Comparison of ENCODE assay signal across 8 cellular contexts in the genomic region with DNA sequence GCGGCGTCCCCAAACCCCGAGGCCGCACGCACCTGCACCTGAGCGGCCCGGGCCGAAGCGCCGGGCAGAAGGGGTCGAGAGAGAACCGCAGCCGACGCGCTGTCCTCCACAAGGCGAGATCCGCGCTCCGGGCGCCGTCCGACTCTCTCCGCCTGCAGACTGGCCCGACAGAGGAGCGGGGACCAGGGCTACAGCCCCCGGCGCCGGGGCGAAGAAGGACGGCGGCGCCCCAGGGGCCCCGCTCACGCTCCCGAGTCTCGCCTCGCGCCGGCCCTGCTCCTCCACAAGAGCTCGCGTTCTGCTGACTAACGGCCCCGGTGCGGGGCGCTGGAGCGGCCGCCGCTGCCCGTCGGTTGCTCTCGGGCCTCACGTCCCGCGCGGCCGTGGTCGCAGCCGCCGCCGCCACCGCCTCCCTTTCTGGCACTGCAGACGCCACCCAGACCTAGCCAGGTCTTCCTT. TPM values are rescaled to one million over a fixed set of nuclear protein-coding genes. Genes with fewer than 3 reads are reported as not detected.
DNase-seq lines count a peak whose midpoint lies in the region; ATAC-seq, FAIRE-seq and TF ChIP-seq lines count a peak whose summit lies in the region.

No MANE protein-coding gene starts in this region.

- H3K36me3 ChIP-seq in heart right ventricle, result peaks cover 0 to 9% (median 0%) of the 10 kb centered on the region in 9 donors

- H3K27me3 Mint-ChIP-seq in WTC11 (ENCODE audit: low read depth), result no peaks in the 10 kb centered on the region

- peaks cover 0 to 58% (median 43%) of the 10 kb centered on the region in 9 donors for H3K4me1 ChIP-seq in heart right ventricle

- CTCF ChIA-PET in AG04449 (lab: Yijun Ruan, JAX), result interaction anchor here (1.1 to 1.5 kb wide), 4 partner anchors 15 to 114 kb away, joined by 3 to 5 read pairs (median 4); no protein-coding TSS in a partner anchor
- CTCF ChIA-PET in WTC11 (lab: Charles Lee), result interaction anchor here (0.8 to 2.1 kb wide), 9 partner anchors 10 to 129 kb away, joined by 3 to 12 read pairs (median 5); no protein-coding TSS in a partner anchor

- intact Hi-C loops in heart right ventricle (cut with DNase I), result loop anchor here in 7 of 10 donors (5.0 to 10.0 kb wide), 6 partner anchors 74 to 454 kb away; a partner anchor contains a TSS

- H3K9me3 ChIP-seq in heart right ventricle, result no peaks in the 10 kb centered on the region

- peak overlapping the region; percentile 89 for H3K4me3 ChIP-seq in AG04449 (ENCODE audit: low read depth, low read length)
- H3K4me3 ChIP-seq in heart right ventricle, result peak overlapping the region; percentile 64 to 99 (median 94)
- H3K4me3 ChIP-seq in skin epidermis, result peak overlapping the region; percentile 69 to 98 (median 91)

- DNase-seq in AG04449 (ENCODE audit: low read depth, low spot score) (no peak), WTC11 (ENCODE audit: low spot score) (no peak), heart right ventricle (no peak), HTR-8/SVneo (ENCODE audit: insufficient read length, low spot score) (no peak)

- ATAC-seq in GM18909 (IDR thresholded peaks at IDR 0.05; ENCODE audit: poor library complexity, unreplicated experiment), result peak; percentile 15
- ATAC-seq in HG03103 (IDR thresholded peaks at IDR 0.05; ENCODE audit: low read depth, unreplicated experiment), result peak; percentile 3
- no peak for ATAC-seq in WTC11
- peak in 7 of 8 donors; percentile 4 to 53 (median 22) for ATAC-seq in heart right ventricle
- no peak for ATAC-seq in esophagus mucosa

- H3K27me3 ChIP-seq in heart right ventricle, result no peaks in the 10 kb centered on the region

- peak overlapping the region; percentile 100 for H3K4me3 Mint-ChIP-seq in WTC11

- H3K27ac ChIP-seq in heart right ventricle (peak overlapping the region; percentile 82 to 98 (median 94)), skin epidermis (peak overlapping the region; percentile 61 to 98 (median 91))

- no peaks in the 10 kb centered on the region for H3K9me3 Mint-ChIP-seq in WTC11

- FAIRE-seq in HTR-8/SVneo (lab: Jason Lieb, UNC), result no peak

- POLR2A ChIA-PET in AG04449 (lab: Yijun Ruan, JAX) (interaction anchor here (0.8 to 1.8 kb wide), 11 partner anchors 9 to 114 kb away, joined by 3 to 15 read pairs (median 6); no protein-coding TSS in a partner anchor), WTC11 (lab: Charles Lee) (interaction anchor here (0.9 to 1.5 kb wide), 16 partner anchors 9 to 143 kb away, joined by 3 to 18 read pairs (median 3); no protein-coding TSS in a partner anchor)

- 0% methylated on average over 54 to 62 of the region's 62 CpGs for WGBS in heart right ventricle, 2 donors

- TF ChIP-seq CTCF in AG04449 (IDR thresholded peaks at IDR 0.05; ENCODE audit: insufficient read depth, low read length, missing control alignments) (no peak), WTC11 (IDR thresholded peaks at IDR 0.05) (no peak), heart right ventricle (IDR thresholded peaks at IDR 0.05) (no peak)

- H3K27ac Mint-ChIP-seq in WTC11, result peak overlapping the region; percentile 100

- peaks cover 60% of the 10 kb centered on the region for H3K4me1 Mint-ChIP-seq in WTC11

- H3K36me3 Mint-ChIP-seq in WTC11, result peaks cover 10% of the 10 kb centered on the region

TF ChIP-seq in WTC11, 78 proteins besides CTCF, POLR2A, EP300 and RAD21:
- TF ChIP-seq FOXK1 (CRISPR knock-in tag; IDR thresholded peaks at IDR 0.05) (no peak), NR1H2 (CRISPR knock-in tag; IDR thresholded peaks at IDR 0.05) (no peak), MYBL2 (CRISPR knock-in tag; IDR thresholded peaks at IDR 0.05) (0 out of 2 replicates have a peak, but pooled peaks have one; percentile 20), ESRRA (CRISPR knock-in tag; IDR thresholded peaks at IDR 0.05; ENCODE audit: borderline replicate concordance) (0 out of 2 replicates have a peak, but pooled peaks have one; percentile 2), FOXP1 (CRISPR knock-in tag; IDR thresholded peaks at IDR 0.05; ENCODE audit: borderline replicate concordance) (0 out of 2 replicates have a peak, but pooled peaks have one; percentile 50), ATF1 (CRISPR knock-in tag; IDR thresholded peaks at IDR 0.05) (no peak)
- TF ChIP-seq, protein P1, sequence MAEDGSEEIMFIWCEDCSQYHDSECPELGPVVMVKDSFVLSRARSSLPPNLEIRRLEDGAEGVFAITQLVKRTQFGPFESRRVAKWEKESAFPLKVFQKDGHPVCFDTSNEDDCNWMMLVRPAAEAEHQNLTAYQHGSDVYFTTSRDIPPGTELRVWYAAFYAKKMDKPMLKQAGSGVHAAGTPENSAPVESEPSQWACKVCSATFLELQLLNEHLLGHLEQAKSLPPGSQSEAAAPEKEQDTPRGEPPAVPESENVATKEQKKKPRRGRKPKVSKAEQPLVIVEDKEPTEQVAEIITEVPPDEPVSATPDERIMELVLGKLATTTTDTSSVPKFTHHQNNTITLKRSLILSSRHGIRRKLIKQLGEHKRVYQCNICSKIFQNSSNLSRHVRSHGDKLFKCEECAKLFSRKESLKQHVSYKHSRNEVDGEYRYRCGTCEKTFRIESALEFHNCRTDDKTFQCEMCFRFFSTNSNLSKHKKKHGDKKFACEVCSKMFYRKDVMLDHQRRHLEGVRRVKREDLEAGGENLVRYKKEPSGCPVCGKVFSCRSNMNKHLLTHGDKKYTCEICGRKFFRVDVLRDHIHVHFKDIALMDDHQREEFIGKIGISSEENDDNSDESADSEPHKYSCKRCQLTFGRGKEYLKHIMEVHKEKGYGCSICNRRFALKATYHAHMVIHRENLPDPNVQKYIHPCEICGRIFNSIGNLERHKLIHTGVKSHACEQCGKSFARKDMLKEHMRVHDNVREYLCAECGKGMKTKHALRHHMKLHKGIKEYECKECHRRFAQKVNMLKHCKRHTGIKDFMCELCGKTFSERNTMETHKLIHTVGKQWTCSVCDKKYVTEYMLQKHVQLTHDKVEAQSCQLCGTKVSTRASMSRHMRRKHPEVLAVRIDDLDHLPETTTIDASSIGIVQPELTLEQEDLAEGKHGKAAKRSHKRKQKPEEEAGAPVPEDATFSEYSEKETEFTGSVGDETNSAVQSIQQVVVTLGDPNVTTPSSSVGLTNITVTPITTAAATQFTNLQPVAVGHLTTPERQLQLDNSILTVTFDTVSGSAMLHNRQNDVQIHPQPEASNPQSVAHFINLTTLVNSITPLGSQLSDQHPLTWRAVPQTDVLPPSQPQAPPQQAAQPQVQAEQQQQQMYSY (CRISPR knock-in tag; IDR thresholded peaks at IDR 0.05), result no peak
- TF ChIP-seq, protein P2, sequence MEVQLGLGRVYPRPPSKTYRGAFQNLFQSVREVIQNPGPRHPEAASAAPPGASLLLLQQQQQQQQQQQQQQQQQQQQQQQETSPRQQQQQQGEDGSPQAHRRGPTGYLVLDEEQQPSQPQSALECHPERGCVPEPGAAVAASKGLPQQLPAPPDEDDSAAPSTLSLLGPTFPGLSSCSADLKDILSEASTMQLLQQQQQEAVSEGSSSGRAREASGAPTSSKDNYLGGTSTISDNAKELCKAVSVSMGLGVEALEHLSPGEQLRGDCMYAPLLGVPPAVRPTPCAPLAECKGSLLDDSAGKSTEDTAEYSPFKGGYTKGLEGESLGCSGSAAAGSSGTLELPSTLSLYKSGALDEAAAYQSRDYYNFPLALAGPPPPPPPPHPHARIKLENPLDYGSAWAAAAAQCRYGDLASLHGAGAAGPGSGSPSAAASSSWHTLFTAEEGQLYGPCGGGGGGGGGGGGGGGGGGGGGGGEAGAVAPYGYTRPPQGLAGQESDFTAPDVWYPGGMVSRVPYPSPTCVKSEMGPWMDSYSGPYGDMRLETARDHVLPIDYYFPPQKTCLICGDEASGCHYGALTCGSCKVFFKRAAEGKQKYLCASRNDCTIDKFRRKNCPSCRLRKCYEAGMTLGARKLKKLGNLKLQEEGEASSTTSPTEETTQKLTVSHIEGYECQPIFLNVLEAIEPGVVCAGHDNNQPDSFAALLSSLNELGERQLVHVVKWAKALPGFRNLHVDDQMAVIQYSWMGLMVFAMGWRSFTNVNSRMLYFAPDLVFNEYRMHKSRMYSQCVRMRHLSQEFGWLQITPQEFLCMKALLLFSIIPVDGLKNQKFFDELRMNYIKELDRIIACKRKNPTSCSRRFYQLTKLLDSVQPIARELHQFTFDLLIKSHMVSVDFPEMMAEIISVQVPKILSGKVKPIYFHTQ (CRISPR knock-in tag; IDR thresholded peaks at IDR 0.05), result no peak
- TF ChIP-seq, protein P3, sequence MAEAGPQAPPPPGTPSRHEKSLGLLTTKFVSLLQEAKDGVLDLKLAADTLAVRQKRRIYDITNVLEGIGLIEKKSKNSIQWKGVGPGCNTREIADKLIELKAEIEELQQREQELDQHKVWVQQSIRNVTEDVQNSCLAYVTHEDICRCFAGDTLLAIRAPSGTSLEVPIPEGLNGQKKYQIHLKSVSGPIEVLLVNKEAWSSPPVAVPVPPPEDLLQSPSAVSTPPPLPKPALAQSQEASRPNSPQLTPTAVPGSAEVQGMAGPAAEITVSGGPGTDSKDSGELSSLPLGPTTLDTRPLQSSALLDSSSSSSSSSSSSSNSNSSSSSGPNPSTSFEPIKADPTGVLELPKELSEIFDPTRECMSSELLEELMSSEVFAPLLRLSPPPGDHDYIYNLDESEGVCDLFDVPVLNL (CRISPR knock-in tag; IDR thresholded peaks at IDR 0.05; ENCODE audit: borderline replicate concordance, low read depth), result no peak

RNA-seq across cellular contexts. Expression of a gene that starts 0.4 kb away (rescaled TPM):
- total RNA-seq in WTC11 (2021) (55.0 to 59.9 TPM (median 56.6 TPM) in 3 replicates), heart right ventricle (10 to 100 TPM in 4 of 10 donors, 1 to 10 TPM in 6; 8.5 to 14.8 (median 9.7) TPM), esophagus mucosa (13.4 TPM)
- polyA plus RNA-seq in heart right ventricle, result 1 to 10 TPM; 2.6 to 5.1 TPM

RNA-seq across cellular contexts. Expression of a gene that starts 0.8 kb away (rescaled TPM):
- total RNA-seq in WTC11 (2021) (13.2 to 20.2 TPM (median 15.2 TPM) in 3 replicates), heart right ventricle (1 to 10 TPM; 3.8 to 8.5 (median 6.1) TPM), esophagus mucosa (10.6 TPM)
- polyA plus RNA-seq in heart right ventricle, result 1 to 10 TPM; 5.7 to 7.2 TPM

Comparison
In these comparisons a context has a peak if more than half of its experiments do, and no peak if none do; other contexts are left out.
1. ATAC-seq: peak in GM18909 (single experiment), HG03103 (single experiment) and heart right ventricle (7 of 8); none in WTC11 (single experiment) and esophagus mucosa (single experiment).
2. Peak in every context shown above with its lines, with median percentiles within 50 percentile points of each other: H3K4me3 ChIP-seq.